ENCODE assay signal across 7 cellular contexts in the genomic region with DNA sequence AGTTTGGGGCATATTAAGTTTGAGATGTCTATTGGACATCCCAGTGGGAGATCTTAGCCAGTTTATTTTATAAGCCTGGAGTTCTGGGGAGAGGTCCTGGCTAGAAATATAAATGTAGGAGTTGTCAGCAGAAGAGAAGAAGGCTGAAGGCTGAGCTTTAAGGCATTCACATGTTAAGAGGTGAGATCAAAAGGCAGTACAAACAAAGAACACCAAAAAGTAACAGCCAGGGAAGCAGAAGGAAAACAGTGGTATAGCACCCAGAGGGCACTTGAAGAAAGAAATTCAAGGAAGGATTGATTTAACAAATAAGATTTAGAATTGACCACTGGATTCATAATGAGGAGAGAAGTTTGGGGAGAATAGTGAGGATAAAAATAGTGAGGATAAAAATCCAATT.
"Had no signal": no experiment of that assay in that cellular context is flagged by ENCODE, and none has a peak within 500 bp of the region (broad histone marks: within the 10 kb centered on the region; RNA-seq: fewer than 3 reads in every experiment).

No MANE protein-coding gene starts in this region.

- H2AFZ ChIP-seq: GM23248 had no signal

- H3K4me3 ChIP-seq: GM23248, HAP-1, K562 had no signal

- H3K27ac Mint-ChIP-seq: HFFc6 had no signal

- H3K27ac ChIP-seq: GM23248 had no signal

- H3K4me1 ChIP-seq: HAP-1 had no signal

- H3K9me3 ChIP-seq: HAP-1 had no signal

- H3K4me3 Mint-ChIP-seq: HFFc6 had no signal

- ATAC-seq: HCT116, K562 had no signal

- H3K36me3 ChIP-seq: HAP-1 had no signal

- DNase-seq: GM23248, HFFc6, IMR-90, KG1 had no signal
